Comparison of ENCODE assay signal across 10 cellular contexts in genomic region chr12:53427905-53428594, GRCh38. TPM values are rescaled to one million over a fixed set of nuclear protein-coding genes. Genes with fewer than 3 reads are reported as not detected.
DNase-seq lines count a peak whose midpoint lies in the region; ATAC-seq and TF ChIP-seq lines count a peak whose summit lies in the region.
"Had no signal": no experiment of that assay in that cellular context is flagged by ENCODE, and none has a peak within 500 bp of the region (broad histone marks: within the 10 kb centered on the region; RNA-seq: fewer than 3 reads in every experiment).

No MANE protein-coding gene starts in this region.

- H3K4me3 ChIP-seq in AG09309 (ENCODE audit: control insufficient read depth, low read depth, low read length), result no peak overlapping the region
- H3K4me3 ChIP-seq in mucosa of descending colon, result no peak overlapping the region
- H3K4me3 ChIP-seq: skin epidermis had no signal

- ATAC-seq in mucosa of descending colon (peak; percentile 89), GM19455 (IDR thresholded peaks at IDR 0.05; ENCODE audit: unreplicated experiment) (no peak), GM21825 (IDR thresholded peaks at IDR 0.05; ENCODE audit: unreplicated experiment) (no peak)

- H3K27ac Mint-ChIP-seq in activated naive CD8-positive, alpha-beta T cell treated with anti-CD3 and anti-CD28 coated beads for 36 hours, result no peak overlapping the region

- H3K36me3 ChIP-seq in mucosa of descending colon (ENCODE audit: low read depth), result no peaks in the 10 kb centered on the region

- no peaks in the 10 kb centered on the region for H3K36me3 Mint-ChIP-seq in activated naive CD8-positive, alpha-beta T cell treated with anti-CD3 and anti-CD28 coated beads for 36 hours

- H3K9me3 ChIP-seq in mucosa of descending colon, result no peaks in the 10 kb centered on the region

- no peaks in the 10 kb centered on the region for H3K9me3 Mint-ChIP-seq in activated naive CD8-positive, alpha-beta T cell treated with anti-CD3 and anti-CD28 coated beads for 36 hours

- no peaks in the 10 kb centered on the region for H3K27me3 Mint-ChIP-seq in activated naive CD8-positive, alpha-beta T cell treated with anti-CD3 and anti-CD28 coated beads for 36 hours

- H3K4me1 ChIP-seq in mucosa of descending colon (ENCODE audit: low read depth), result no peaks in the 10 kb centered on the region

- peak; percentile 77 for DNase-seq in AG09309 (ENCODE audit: low read depth)
- peak; percentile 98 for DNase-seq in HPDE6-E6E7 (ENCODE audit: extremely low spot score)
- peak; percentile 33 for DNase-seq in activated naive CD8-positive, alpha-beta T cell treated with anti-CD3 and anti-CD28 coated beads for 36 hours
- DNase-seq in mucosa of descending colon, result no peak
- DNase-seq in cerebellar cortex (ENCODE audit: low spot score), result no peak
- no peak for DNase-seq in NCI-H2227 (lab: John Stamatoyannopoulos, UW; ENCODE audit: unreplicated experiment)
- DNase-seq: NCI-H2171 treated with DMSO at 0.1 percent for 48 hours had no signal

- intact Hi-C loops in mucosa of descending colon (cut with DNase I, micrococcal nuclease), result no loop called here

- no peak overlapping the region for H3K4me3 Mint-ChIP-seq in activated naive CD8-positive, alpha-beta T cell treated with anti-CD3 and anti-CD28 coated beads for 36 hours

- TF ChIP-seq CTCF in AG09309 (IDR thresholded peaks at IDR 0.05; ENCODE audit: control insufficient read depth, insufficient read depth, low read depth, low read length, missing control alignments), result no peak
- TF ChIP-seq CTCF in mucosa of descending colon (IDR thresholded peaks at IDR 0.05), result no peak

- peaks cover 12% of the 10 kb centered on the region for H3K4me1 Mint-ChIP-seq in activated naive CD8-positive, alpha-beta T cell treated with anti-CD3 and anti-CD28 coated beads for 36 hours

RNA-seq across cellular contexts. Expression of gene AMHR2, which starts 4.4 kb away (rescaled TPM):
- total RNA-seq in activated naive CD8-positive, alpha-beta T cell treated with anti-CD3 and anti-CD28 coated beads for 36 hours, result not detected
- total RNA-seq in mucosa of descending colon, result under 1 TPM in 1 of 3 donors, not detected in 2; 0.16 TPM

RNA-seq across cellular contexts. Expression of gene PRR13, which starts 13.5 kb away (rescaled TPM):
- total RNA-seq in activated naive CD8-positive, alpha-beta T cell treated with anti-CD3 and anti-CD28 coated beads for 36 hours, result 100 to 1,000 TPM; 221 to 247 TPM
- total RNA-seq in mucosa of descending colon, result 100 to 1,000 TPM; 283 to 581 (median 528) TPM

RNA-seq across cellular contexts. Expression of gene PCBP2, which starts 23.9 kb away (rescaled TPM):
- total RNA-seq in activated naive CD8-positive, alpha-beta T cell treated with anti-CD3 and anti-CD28 coated beads for 36 hours, result 1,000 to 10,000 TPM; 1,052 to 1,089 TPM
- 100 to 1,000 TPM; 584 to 701 (median 615) TPM for total RNA-seq in mucosa of descending colon

RNA-seq across cellular contexts. Expression of gene SP1, which starts 48.1 kb away (rescaled TPM):
- total RNA-seq in activated naive CD8-positive, alpha-beta T cell treated with anti-CD3 and anti-CD28 coated beads for 36 hours, result 10 to 100 TPM; 65.8 to 68.1 TPM
- 100 to 1,000 TPM in 2 of 3 donors, 10 to 100 TPM in 1; 96.1 to 111 (median 105) TPM for total RNA-seq in mucosa of descending colon

Comparison
In these comparisons a context has a peak if more than half of its experiments do, and no peak if none do; other contexts are left out.
1. DNase-seq: peak in AG09309 (single experiment), HPDE6-E6E7 (single experiment) and activated naive CD8-positive, alpha-beta T cell treated with anti-CD3 and anti-CD28 coated beads for 36 hours (single experiment); none in mucosa of descending colon (0 of 3), cerebellar cortex (single experiment) and NCI-H2227 (single experiment).